ENCODE assay signal across 10 cellular contexts in the genomic region with DNA sequence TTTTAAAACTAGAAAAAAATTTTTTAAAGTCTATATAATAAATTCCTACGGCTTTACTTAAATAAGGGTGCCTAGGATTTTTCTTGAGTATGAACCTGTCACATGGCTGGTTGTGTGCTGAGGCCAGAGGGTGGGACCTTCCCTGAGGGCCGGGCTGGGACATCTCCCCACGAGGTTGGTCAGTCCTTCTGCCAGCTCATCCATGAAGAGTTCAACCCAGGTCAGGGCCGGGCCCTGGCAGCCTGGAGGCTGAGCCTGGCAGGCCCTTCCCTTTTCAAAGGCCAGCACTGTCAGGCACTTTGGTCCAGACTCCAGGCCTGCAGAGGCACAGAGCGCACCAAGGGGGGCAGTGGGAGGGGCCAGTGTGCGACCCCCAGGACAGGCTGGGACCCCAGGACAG. TPM values are rescaled to one million over a fixed set of nuclear protein-coding genes. Genes with fewer than 3 reads are reported as not detected.
DNase-seq lines count a peak whose midpoint lies in the region; ATAC-seq and TF ChIP-seq lines count a peak whose summit lies in the region.
"Had no signal": no experiment of that assay in that cellular context is flagged by ENCODE, and none has a peak within 500 bp of the region (broad histone marks: within the 10 kb centered on the region; RNA-seq: fewer than 3 reads in every experiment).

No MANE protein-coding gene starts in this region.

- H2AFZ ChIP-seq in PC-9: no peak overlapping the region

- H3K4me2 ChIP-seq in PC-9: peak overlapping the region; percentile 51

- H3F3A ChIP-seq in PC-9 (ENCODE audit: insufficient read depth, low read depth): peaks cover 41% of the 10 kb centered on the region

- in situ Hi-C loops in KBM-7 (cut with MboI; ENCODE audit: low pct_unique_long_range_greater_than_20kb, low sequenced_read_pairs): no loop called here

- H3K4me3 ChIP-seq in PC-9 (no peak overlapping the region), fibroblast of the aortic adventitia (ENCODE audit: low read depth, low read length) (no peak overlapping the region)
- H3K4me3 ChIP-seq: dorsolateral prefrontal cortex had no signal

- CTCF ChIA-PET in PC-9 (lab: Charles Lee): interaction anchor here (0.6 to 0.7 kb wide), 2 partner anchors 24 to 50 kb away, joined by 3 read pairs; no protein-coding TSS in a partner anchor

- no peaks in the 10 kb centered on the region for H3K9me3 ChIP-seq in PC-9 (ENCODE audit: insufficient read depth, low read depth)

- intact Hi-C loops in PC-9 (cut with micrococcal nuclease; ENCODE audit: unreplicated experiment): no loop called here

- POLR2A ChIA-PET in PC-9 (lab: Charles Lee; ENCODE audit: unreplicated experiment): interaction anchor here (0.6 to 0.8 kb wide), 5 partner anchors 29 to 246 kb away, joined by 3 to 9 read pairs (median 4); no protein-coding TSS in a partner anchor

- H3K79me2 ChIP-seq in PC-9 (ENCODE audit: low read depth): no peaks in the 10 kb centered on the region

- H4K20me1 ChIP-seq in PC-9 (ENCODE audit: insufficient read depth): no peaks in the 10 kb centered on the region

- peaks cover 75% of the 10 kb centered on the region for H3K4me1 ChIP-seq in PC-9 (replicated peaks; ENCODE audit: insufficient read depth)

- DNase-seq in EH (ENCODE audit: low read depth) (peak; percentile 71), PC-9 (peak; percentile 98), fibroblast of the aortic adventitia (ENCODE audit: low read depth) (peak; percentile 69), omental fat pad (ENCODE audit: low spot score) (peak; percentile 52), KBM-7 (no peak), D341Med (ENCODE audit: low spot score) (no peak)
- DNase-seq in stimulated activated CD4-positive, alpha-beta T cell treated with anti-CD3 and anti-CD28 coated beads, Interleukin-15, amount 100 ng/mL, for 24 hours: no peak
- DNase-seq: activated CD8-positive, alpha-beta memory T cell treated with anti-CD3 and anti-CD28 coated beads, Interleukin-2, amount 10 ng/mL, durations not matched to agents 7 days and 5 days had no signal

- H3K27me3 ChIP-seq in PC-9 (ENCODE audit: insufficient read depth, low read depth): no peaks in the 10 kb centered on the region
- H3K27me3 ChIP-seq: dorsolateral prefrontal cortex had no signal

- BruUV-seq in PC-9 (replicated peaks; lab: Mats Ljungman, UMichigan): no TSS peak

- H3K9me2 ChIP-seq in PC-9 (ENCODE audit: insufficient read depth): no peaks in the 10 kb centered on the region

- no peaks in the 10 kb centered on the region for H3K36me3 ChIP-seq in PC-9 (ENCODE audit: low read depth)

- TF ChIP-seq CTCF in PC-9 (conservative IDR thresholded peaks at IDR 0.05): no peak
- TF ChIP-seq CTCF in fibroblast of the aortic adventitia (IDR thresholded peaks at IDR 0.05; ENCODE audit: insufficient read depth, low read length): no peak
- no peak for TF ChIP-seq CTCF in omental fat pad (IDR thresholded peaks at IDR 0.05)

- H3K27ac ChIP-seq in PC-9: peak overlapping the region; percentile 58; the same call in 1 of the 2 replicates

- peak; percentile 99 for ATAC-seq in omental fat pad (ENCODE audit: low FRiP score)
- ATAC-seq in GM21528 (IDR thresholded peaks at IDR 0.05; ENCODE audit: low FRiP score, unreplicated experiment): no peak
- ATAC-seq: activated CD8-positive, alpha-beta memory T cell treated with anti-CD3 and anti-CD28 coated beads, Interleukin-2, amount 10 ng/mL, durations not matched to agents 7 days and 5 days had no signal

RNA-seq across cellular contexts. Expression of a gene that starts 31.8 kb away (rescaled TPM):
- total RNA-seq in PC-9 (2021): 291 and 366 TPM in 2 replicates
- total RNA-seq in fibroblast of the aortic adventitia (ENCODE audit: low replicate concordance): 44.5 and 120 TPM in 2 replicates
- total RNA-seq in omental fat pad: 100 to 1,000 TPM in 3 of 4 donors, 10 to 100 TPM in 1; 56.0 to 215 (median 144) TPM

Comparison
In these comparisons a context has a peak if more than half of its experiments do, and no peak if none do; other contexts are left out.
1. DNase-seq: peak in EH (single experiment), PC-9 (2 of 2), fibroblast of the aortic adventitia (single experiment) and omental fat pad (single experiment); none in KBM-7 (single experiment), D341Med (single experiment) and stimulated activated CD4-positive, alpha-beta T cell treated with anti-CD3 and anti-CD28 coated beads, Interleukin-15, amount 100 ng/mL, for 24 hours (single experiment).